In the genomic region with DNA sequence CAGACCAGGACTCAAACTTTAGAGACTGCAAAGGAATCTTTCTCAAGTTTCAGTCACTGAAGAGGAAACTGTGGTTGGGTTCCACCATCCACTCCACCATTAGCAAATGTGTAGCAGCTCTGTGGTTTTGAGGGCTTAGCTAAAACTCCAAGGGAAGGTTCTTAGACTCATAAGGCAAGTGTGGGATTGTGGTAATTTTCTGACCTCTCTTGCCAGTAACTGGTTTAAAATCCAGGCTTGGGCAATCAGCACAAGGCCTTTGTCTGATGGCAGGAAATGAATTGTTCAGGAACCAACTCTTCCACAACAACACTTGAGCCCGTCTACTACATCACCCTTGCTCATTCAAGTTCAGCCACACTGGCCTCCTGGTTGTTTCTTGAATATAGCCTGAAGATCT, we compare ENCODE assay signal across 1 cellular context.
TF ChIP-seq lines count a peak whose summit lies in the region.

No MANE protein-coding gene starts in this region.

TF ChIP-seq in GM23338, 12 proteins besides CTCF, POLR2A, EP300 and RAD21 (continued from another document):
- TF ChIP-seq, protein P1, sequence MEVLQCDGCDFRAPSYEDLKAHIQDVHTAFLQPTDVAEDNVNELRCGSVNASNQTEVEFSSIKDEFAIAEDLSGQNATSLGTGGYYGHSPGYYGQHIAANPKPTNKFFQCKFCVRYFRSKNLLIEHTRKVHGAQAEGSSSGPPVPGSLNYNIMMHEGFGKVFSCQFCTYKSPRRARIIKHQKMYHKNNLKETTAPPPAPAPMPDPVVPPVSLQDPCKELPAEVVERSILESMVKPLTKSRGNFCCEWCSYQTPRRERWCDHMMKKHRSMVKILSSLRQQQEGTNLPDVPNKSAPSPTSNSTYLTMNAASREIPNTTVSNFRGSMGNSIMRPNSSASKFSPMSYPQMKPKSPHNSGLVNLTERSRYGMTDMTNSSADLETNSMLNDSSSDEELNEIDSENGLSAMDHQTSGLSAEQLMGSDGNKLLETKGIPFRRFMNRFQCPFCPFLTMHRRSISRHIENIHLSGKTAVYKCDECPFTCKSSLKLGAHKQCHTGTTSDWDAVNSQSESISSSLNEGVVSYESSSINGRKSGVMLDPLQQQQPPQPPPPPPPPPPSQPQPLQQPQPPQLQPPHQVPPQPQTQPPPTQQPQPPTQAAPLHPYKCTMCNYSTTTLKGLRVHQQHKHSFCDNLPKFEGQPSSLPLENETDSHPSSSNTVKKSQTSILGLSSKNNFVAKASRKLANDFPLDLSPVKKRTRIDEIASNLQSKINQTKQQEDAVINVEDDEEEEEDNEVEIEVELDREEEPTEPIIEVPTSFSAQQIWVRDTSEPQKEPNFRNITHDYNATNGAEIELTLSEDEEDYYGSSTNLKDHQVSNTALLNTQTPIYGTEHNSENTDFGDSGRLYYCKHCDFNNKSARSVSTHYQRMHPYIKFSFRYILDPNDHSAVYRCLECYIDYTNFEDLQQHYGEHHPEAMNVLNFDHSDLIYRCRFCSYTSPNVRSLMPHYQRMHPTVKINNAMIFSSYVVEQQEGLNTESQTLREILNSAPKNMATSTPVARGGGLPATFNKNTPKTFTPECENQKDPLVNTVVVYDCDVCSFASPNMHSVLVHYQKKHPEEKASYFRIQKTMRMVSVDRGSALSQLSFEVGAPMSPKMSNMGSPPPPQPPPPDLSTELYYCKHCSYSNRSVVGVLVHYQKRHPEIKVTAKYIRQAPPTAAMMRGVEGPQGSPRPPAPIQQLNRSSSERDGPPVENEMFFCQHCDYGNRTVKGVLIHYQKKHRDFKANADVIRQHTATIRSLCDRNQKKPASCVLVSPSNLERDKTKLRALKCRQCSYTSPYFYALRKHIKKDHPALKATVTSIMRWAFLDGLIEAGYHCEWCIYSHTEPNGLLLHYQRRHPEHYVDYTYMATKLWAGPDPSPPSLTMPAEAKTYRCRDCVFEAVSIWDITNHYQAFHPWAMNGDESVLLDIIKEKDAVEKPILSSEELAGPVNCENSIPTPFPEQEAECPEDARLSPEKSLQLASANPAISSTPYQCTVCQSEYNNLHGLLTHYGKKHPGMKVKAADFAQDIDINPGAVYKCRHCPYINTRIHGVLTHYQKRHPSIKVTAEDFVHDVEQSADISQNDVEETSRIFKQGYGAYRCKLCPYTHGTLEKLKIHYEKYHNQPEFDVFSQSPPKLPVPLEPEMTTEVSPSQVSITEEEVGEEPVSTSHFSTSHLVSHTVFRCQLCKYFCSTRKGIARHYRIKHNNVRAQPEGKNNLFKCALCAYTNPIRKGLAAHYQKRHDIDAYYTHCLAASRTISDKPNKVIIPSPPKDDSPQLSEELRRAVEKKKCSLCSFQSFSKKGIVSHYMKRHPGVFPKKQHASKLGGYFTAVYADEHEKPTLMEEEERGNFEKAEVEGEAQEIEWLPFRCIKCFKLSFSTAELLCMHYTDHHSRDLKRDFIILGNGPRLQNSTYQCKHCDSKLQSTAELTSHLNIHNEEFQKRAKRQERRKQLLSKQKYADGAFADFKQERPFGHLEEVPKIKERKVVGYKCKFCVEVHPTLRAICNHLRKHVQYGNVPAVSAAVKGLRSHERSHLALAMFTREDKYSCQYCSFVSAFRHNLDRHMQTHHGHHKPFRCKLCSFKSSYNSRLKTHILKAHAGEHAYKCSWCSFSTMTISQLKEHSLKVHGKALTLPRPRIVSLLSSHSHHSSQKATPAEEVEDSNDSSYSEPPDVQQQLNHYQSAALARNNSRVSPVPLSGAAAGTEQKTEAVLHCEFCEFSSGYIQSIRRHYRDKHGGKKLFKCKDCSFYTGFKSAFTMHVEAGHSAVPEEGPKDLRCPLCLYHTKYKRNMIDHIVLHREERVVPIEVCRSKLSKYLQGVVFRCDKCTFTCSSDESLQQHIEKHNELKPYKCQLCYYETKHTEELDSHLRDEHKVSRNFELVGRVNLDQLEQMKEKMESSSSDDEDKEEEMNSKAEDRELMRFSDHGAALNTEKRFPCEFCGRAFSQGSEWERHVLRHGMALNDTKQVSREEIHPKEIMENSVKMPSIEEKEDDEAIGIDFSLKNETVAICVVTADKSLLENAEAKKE (CRISPR knock-in tag; IDR thresholded peaks at IDR 0.05): no peak
- TF ChIP-seq POLR2AphosphoS5 (IDR thresholded peaks at IDR 0.05; ENCODE audit: low read depth) (no peak), ZNF114 (CRISPR knock-in tag; IDR thresholded peaks at IDR 0.05) (no peak), ZNF331 (CRISPR knock-in tag; IDR thresholded peaks at IDR 0.05; ENCODE audit: low read depth) (no peak), EZH2 (IDR thresholded peaks at IDR 0.05; ENCODE audit: low read depth, unreplicated experiment) (no peak), NANOG (IDR thresholded peaks at IDR 0.05; ENCODE audit: borderline replicate concordance) (no peak), CREB1 (CRISPR knock-in tag; IDR thresholded peaks at IDR 0.05; ENCODE audit: low read depth) (no peak), STAT1 (IDR thresholded peaks at IDR 0.05; ENCODE audit: unreplicated experiment) (no peak), JUNB (IDR thresholded peaks at IDR 0.05; ENCODE audit: unreplicated experiment) (no peak)
- TF ChIP-seq, protein P2, sequence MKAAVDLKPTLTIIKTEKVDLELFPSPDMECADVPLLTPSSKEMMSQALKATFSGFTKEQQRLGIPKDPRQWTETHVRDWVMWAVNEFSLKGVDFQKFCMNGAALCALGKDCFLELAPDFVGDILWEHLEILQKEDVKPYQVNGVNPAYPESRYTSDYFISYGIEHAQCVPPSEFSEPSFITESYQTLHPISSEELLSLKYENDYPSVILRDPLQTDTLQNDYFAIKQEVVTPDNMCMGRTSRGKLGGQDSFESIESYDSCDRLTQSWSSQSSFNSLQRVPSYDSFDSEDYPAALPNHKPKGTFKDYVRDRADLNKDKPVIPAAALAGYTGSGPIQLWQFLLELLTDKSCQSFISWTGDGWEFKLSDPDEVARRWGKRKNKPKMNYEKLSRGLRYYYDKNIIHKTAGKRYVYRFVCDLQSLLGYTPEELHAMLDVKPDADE (IDR thresholded peaks at IDR 0.05): no peak
- TF ChIP-seq, protein P3, sequence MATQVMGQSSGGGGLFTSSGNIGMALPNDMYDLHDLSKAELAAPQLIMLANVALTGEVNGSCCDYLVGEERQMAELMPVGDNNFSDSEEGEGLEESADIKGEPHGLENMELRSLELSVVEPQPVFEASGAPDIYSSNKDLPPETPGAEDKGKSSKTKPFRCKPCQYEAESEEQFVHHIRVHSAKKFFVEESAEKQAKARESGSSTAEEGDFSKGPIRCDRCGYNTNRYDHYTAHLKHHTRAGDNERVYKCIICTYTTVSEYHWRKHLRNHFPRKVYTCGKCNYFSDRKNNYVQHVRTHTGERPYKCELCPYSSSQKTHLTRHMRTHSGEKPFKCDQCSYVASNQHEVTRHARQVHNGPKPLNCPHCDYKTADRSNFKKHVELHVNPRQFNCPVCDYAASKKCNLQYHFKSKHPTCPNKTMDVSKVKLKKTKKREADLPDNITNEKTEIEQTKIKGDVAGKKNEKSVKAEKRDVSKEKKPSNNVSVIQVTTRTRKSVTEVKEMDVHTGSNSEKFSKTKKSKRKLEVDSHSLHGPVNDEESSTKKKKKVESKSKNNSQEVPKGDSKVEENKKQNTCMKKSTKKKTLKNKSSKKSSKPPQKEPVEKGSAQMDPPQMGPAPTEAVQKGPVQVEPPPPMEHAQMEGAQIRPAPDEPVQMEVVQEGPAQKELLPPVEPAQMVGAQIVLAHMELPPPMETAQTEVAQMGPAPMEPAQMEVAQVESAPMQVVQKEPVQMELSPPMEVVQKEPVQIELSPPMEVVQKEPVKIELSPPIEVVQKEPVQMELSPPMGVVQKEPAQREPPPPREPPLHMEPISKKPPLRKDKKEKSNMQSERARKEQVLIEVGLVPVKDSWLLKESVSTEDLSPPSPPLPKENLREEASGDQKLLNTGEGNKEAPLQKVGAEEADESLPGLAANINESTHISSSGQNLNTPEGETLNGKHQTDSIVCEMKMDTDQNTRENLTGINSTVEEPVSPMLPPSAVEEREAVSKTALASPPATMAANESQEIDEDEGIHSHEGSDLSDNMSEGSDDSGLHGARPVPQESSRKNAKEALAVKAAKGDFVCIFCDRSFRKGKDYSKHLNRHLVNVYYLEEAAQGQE (IDR thresholded peaks at IDR 0.05; ENCODE audit: unreplicated experiment): no peak
